ENCODE assay signal across 10 cellular contexts in genomic region chrX:71778322-71778721, GRCh38. TPM values are rescaled to one million over a fixed set of nuclear protein-coding genes. Genes with fewer than 3 reads are reported as not detected.
DNase-seq lines count a peak whose midpoint lies in the region; ATAC-seq, FAIRE-seq and TF ChIP-seq lines count a peak whose summit lies in the region.
"Not testable (repeated sequence)": the region's sequence is repeated elsewhere in the genome, so short reads cannot be mapped to it uniquely, and the experiment has no call there.
"Had no signal": no experiment of that assay in that cellular context is flagged by ENCODE, and none has a peak within 500 bp of the region (broad histone marks: within the 10 kb centered on the region; RNA-seq: fewer than 3 reads in every experiment).

No MANE protein-coding gene starts in this region.

- H3K4me3 ChIP-seq in GM12878 = not testable (repeated sequence)

- RAD21 ChIA-PET in GM12878 (lab: Charles Lee; ENCODE audit: unreplicated experiment) = not testable (repeated sequence)

- H3K79me2 ChIP-seq in GM12878 (ENCODE audit: control insufficient read depth, insufficient read depth, low read length) = not testable (repeated sequence)

- H3K9ac ChIP-seq in GM12878 (ENCODE audit: control insufficient read depth, insufficient read depth, low read length) = not testable (repeated sequence)

- not testable (repeated sequence) for H2AFZ ChIP-seq in GM12878 (ENCODE audit: control insufficient read depth, low read depth, low read length)

- H3K27ac ChIP-seq in GM12878 (ENCODE audit: control insufficient read depth, insufficient read depth) = not testable (repeated sequence)

- TF ChIP-seq EP300 in GM12878 (IDR thresholded peaks at IDR 0.05; ENCODE audit: borderline replicate concordance in 1 of 2, control insufficient read depth in 1 of 2, low read depth in 2 of 2, low read length in 2 of 2) = not testable (repeated sequence)

- not testable (repeated sequence) for H4K20me1 ChIP-seq in GM12878 (ENCODE audit: control insufficient read depth, insufficient read depth)

- H3K27me3 ChIP-seq in GM12878 (replicated peaks in 1 of 2; ENCODE audit: control insufficient read depth in 2 of 2, insufficient read depth in 2 of 2, low read length in 1 of 2) = not testable (repeated sequence)

- not testable (repeated sequence) for H3K4me1 ChIP-seq in GM12878 (ENCODE audit: control insufficient read depth, insufficient read depth, low read length)

- SMC1A ChIA-PET in GM12878 (lab: Charles Lee; ENCODE audit: uncharacterized antibody, unreplicated experiment) = not testable (repeated sequence)

- not testable (repeated sequence) for H3K36me3 ChIP-seq in GM12878 (ENCODE audit: control insufficient read depth in 2 of 2, insufficient read depth in 2 of 2, low read length in 1 of 2)

- not testable (repeated sequence) for TF ChIP-seq POLR2A in GM12878 (IDR thresholded peaks at IDR 0.05; ENCODE audit: low read depth, low read length)

- POLR2A ChIA-PET in GM12878 (lab: Charles Lee) = not testable (repeated sequence)

- CTCF ChIA-PET in GM12878 (lab: Yijun Ruan, JAX) = not testable (repeated sequence)

- FAIRE-seq in GM12878 (lab: Jason Lieb, UNC) = not testable (repeated sequence)

- in situ Hi-C loops in GM12878 (cut with MboI) = not testable (repeated sequence)

- not testable (repeated sequence) for TF ChIP-seq CTCF in GM12878 (IDR thresholded peaks at IDR 0.05 in 2 of 3, conservative IDR thresholded peaks at IDR 0.05 in 1 of 3; ENCODE audit: control insufficient read depth in 2 of 3, extremely low read depth in 1 of 3, insufficient read depth in 1 of 3, low read depth in 3 of 3, low read length in 3 of 3)

- H3K27ac Mint-ChIP-seq in T-helper 17 cell, naive B cell: not testable (repeated sequence)

- intact Hi-C loops in GM12878 (cut with micrococcal nuclease; ENCODE audit: unreplicated experiment) = not testable (repeated sequence)

- peak; percentile 65 for ATAC-seq in GM18502 (IDR thresholded peaks at IDR 0.05; ENCODE audit: poor library complexity, unreplicated experiment)
- peak; percentile 65 for ATAC-seq in GM19463 (IDR thresholded peaks at IDR 0.05; ENCODE audit: unreplicated experiment)
- ATAC-seq in HG02798 (IDR thresholded peaks at IDR 0.05; ENCODE audit: poor library complexity, unreplicated experiment) = peak; percentile 52
- ATAC-seq in HG03342 (IDR thresholded peaks at IDR 0.05; ENCODE audit: unreplicated experiment) = peak; percentile 76
- ATAC-seq in T-helper 17 cell = peak; percentile 65
- ATAC-seq in GM12878 = peak; percentile 80
- peak; percentile 51 to 59 for ATAC-seq in naive B cell (ENCODE audit: low read depth in 2 of 2)

- H3K4me1 Mint-ChIP-seq in T-helper 17 cell, naive B cell: not testable (repeated sequence)

- WGBS in GM12878 (ENCODE audit: insufficient coverage, insufficient replicate concordance, low lambda C conversion rate, missing lambda C conversion rate) = no CpG with 5 or more reads among the region's 12 CpGs

- BruUV-seq in GM12878 (replicated peaks; lab: Mats Ljungman, UMichigan) = not testable (repeated sequence)

- H3K27me3 Mint-ChIP-seq in T-helper 17 cell, naive B cell: not testable (repeated sequence)

- H3K9me3 Mint-ChIP-seq in naive B cell = not testable (repeated sequence)

- H3K4me2 ChIP-seq in GM12878 (ENCODE audit: control insufficient read depth, insufficient read depth) = not testable (repeated sequence)

- DNase-seq in T-helper 17 cell; GM12878 (ENCODE audit: low read depth, low spot score); naive B cell: not testable (repeated sequence)

- H3K4me3 Mint-ChIP-seq in T-helper 17 cell, naive B cell: not testable (repeated sequence)

- H3K36me3 Mint-ChIP-seq in T-helper 17 cell (ENCODE audit: low read depth); naive B cell: not testable (repeated sequence)

- TF ChIP-seq RAD21 in GM12878 (IDR thresholded peaks at IDR 0.05; ENCODE audit: insufficient read depth, low read depth, low read length) = not testable (repeated sequence)

- not testable (repeated sequence) for H3K9me3 ChIP-seq in T-helper 17 cell (ENCODE audit: control insufficient read depth, low read length, poor library complexity, severe bottlenecking); GM12878 (replicated peaks; ENCODE audit: control insufficient read depth, insufficient read depth, low read length)

RNA-seq across cellular contexts. Expression of gene CXorf49B, which starts 15.2 kb away (rescaled TPM):
- not detected for total RNA-seq in T-helper 17 cell
- not detected in 2 replicates for total RNA-seq in GM12878 (2013; cell fraction: nucleolus; rRNA removed)
- total RNA-seq in GM12878 (2014; rRNA removed) = not detected in 2 replicates
- total RNA-seq in GM12878 (2014; rRNA removed; fragmentation: Illumina TruSeq; extraction: Trizol) = not detected in 2 replicates
- total RNA-seq in GM12878 (2021) = not detected in 2 replicates
- not detected for polyA plus RNA-seq in GM12878 (2011; ENCODE audit: low read depth)
- not detected in 2 replicates for polyA plus RNA-seq in GM12878 (2011; rRNA removed)
- not detected in 2 replicates for polyA plus RNA-seq in GM12878 (2011; cell fraction: cytosol; rRNA removed)
- not detected in 2 replicates for polyA plus RNA-seq in GM12878 (2011; cell fraction: nucleus; rRNA removed)
- polyA plus RNA-seq in GM12878 (2012) = not detected in 2 replicates
- not detected in 2 replicates for polyA plus RNA-seq in GM12878 (2014; fragmentation: Illumina TruSeq; extraction: Trizol)
- polyA plus RNA-seq in GM12878 (2014; fragmentation: Nextera tagmentation; extraction: Ambion mirVana) = not detected
- 0.27 TPM in 1 of 2 replicates, not detected in the other for polyA plus RNA-seq in GM12878 (2014; rRNA removed)
- not detected for polyA plus RNA-seq in GM12878 (2016; fragmentation: Nextera tagmentation; extraction: Ambion mirVana)
- not detected in 2 replicates for polyA minus RNA-seq in GM12878 (2011; rRNA and poly(A)+ RNA removed)
- polyA minus RNA-seq in GM12878 (2011; cell fraction: cytosol; rRNA and poly(A)+ RNA removed) = not detected in 2 replicates
- not detected in 2 replicates for polyA minus RNA-seq in GM12878 (2011; cell fraction: nucleus; rRNA and poly(A)+ RNA removed)
- not detected for polyA plus RNA-seq in naive B cell (ENCODE audit: low read depth in 6 of 6)
- total RNA-seq: HFFc6, Peyer's patch, SJSA1 had no signal
